9 cellular contexts compared by ENCODE assay signal in the genomic region with DNA sequence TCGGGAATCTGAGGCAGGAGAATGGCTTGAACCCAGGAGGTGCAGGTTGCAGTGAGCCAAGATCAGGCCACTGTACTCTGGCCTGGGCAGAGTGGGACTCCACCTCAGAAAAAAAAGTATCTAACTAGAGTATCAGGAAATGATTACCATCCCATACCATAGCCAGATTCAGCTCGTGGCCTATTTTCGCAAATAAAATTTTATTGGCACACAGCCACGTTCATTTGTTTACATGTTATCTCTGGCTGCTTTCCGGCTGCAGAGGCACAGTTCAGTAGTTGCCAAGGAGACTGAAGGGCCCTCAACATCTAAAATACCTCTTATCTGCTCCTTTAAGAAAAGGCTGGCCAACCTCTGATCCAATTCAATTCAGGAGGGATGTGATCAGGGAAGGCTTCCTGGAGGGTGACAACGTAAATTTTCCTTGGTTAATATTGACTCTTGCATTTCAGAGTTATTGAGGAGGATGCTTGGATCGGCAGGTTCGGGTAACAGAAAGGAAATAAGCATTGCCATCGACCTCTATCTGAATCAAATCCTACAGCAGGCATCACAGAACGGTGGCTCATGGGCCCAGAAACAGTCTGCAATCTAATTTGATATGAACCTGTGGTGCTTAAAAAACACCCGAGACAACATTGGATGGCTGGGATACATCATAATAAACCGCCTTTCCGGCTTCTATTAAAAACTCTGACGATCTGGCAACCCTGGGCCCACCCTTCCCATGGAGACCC.
DNase-seq lines count a peak whose midpoint lies in the region; ATAC-seq and TF ChIP-seq lines count a peak whose summit lies in the region.
"Had no signal": no experiment of that assay in that cellular context is flagged by ENCODE, and none has a peak within 500 bp of the region (broad histone marks: within the 10 kb centered on the region; RNA-seq: fewer than 3 reads in every experiment).

No MANE protein-coding gene starts in this region.

- H3K27ac ChIP-seq in breast epithelium (peak overlapping the region; percentile 9 to 61), mucosa of rectum (ENCODE audit: low read depth in 2 of 2, low read length in 2 of 2) (peak overlapping the region; percentile 75 to 79), mesendoderm (ENCODE audit: low read depth, low read length) (no peak overlapping the region)

- H3K4me2 ChIP-seq in mesendoderm (ENCODE audit: low read length): no peak overlapping the region

- no peak overlapping the region for H3K56ac ChIP-seq in mesendoderm (ENCODE audit: low read length)

- no peak overlapping the region for H2BK5ac ChIP-seq in mesendoderm (ENCODE audit: low read length)

- H3K9me3 ChIP-seq in breast epithelium: no peaks in the 10 kb centered on the region
- no peaks in the 10 kb centered on the region for H3K9me3 ChIP-seq in mucosa of rectum (ENCODE audit: control insufficient read depth in 2 of 2, low read length in 2 of 2)

- H3K79me1 ChIP-seq in mesendoderm (ENCODE audit: low read length): peaks cover 8% of the 10 kb centered on the region

- H3K23ac ChIP-seq in mesendoderm (ENCODE audit: low read length): no peak overlapping the region

- intact Hi-C loops in breast epithelium (cut with DNase I; ENCODE audit: low total_unique reads): no loop called here

- no peak for ATAC-seq in HG03097 (IDR thresholded peaks at IDR 0.05; ENCODE audit: low FRiP score, unreplicated experiment)
- ATAC-seq: Panc1 had no signal

- H3K4me1 ChIP-seq in breast epithelium: peaks cover 0 to 10% of the 10 kb centered on the region in 2 donors
- H3K4me1 ChIP-seq in mucosa of rectum (ENCODE audit: control insufficient read depth in 2 of 2, insufficient read depth in 2 of 2, low read length in 2 of 2): peaks cover 24 to 30% of the 10 kb centered on the region in 2 donors
- H3K4me1 ChIP-seq in mesendoderm (ENCODE audit: control insufficient read depth, low read depth, low read length): peaks cover 12% of the 10 kb centered on the region

- no peak overlapping the region for H2BK120ac ChIP-seq in mesendoderm (ENCODE audit: low read depth, low read length)

- no peak overlapping the region for H3K18ac ChIP-seq in mesendoderm (ENCODE audit: low read length)

- H3K9ac ChIP-seq in mucosa of rectum (ENCODE audit: low read depth in 1 of 2, low read length in 2 of 2) (no peak overlapping the region), mesendoderm (ENCODE audit: low read length) (no peak overlapping the region)

- no peaks in the 10 kb centered on the region for H3K36me3 ChIP-seq in breast epithelium
- no peaks in the 10 kb centered on the region for H3K36me3 ChIP-seq in mucosa of rectum (ENCODE audit: control insufficient read depth in 2 of 2, insufficient read depth in 2 of 2, low read length in 2 of 2)
- no peaks in the 10 kb centered on the region for H3K36me3 ChIP-seq in mesendoderm (ENCODE audit: control insufficient read depth, insufficient read depth, low read length)

- no peak overlapping the region for H2AK5ac ChIP-seq in mesendoderm (ENCODE audit: low read length)

- no peak for TF ChIP-seq CTCF in breast epithelium (IDR thresholded peaks at IDR 0.05)

- H4K5ac ChIP-seq in mesendoderm (ENCODE audit: low read length): no peak overlapping the region

- no peak overlapping the region for H3K4ac ChIP-seq in mesendoderm (ENCODE audit: low read depth, low read length)

- no peak for TF ChIP-seq POLR2A in breast epithelium (IDR thresholded peaks at IDR 0.05)

- no peak overlapping the region for H2BK15ac ChIP-seq in mesendoderm (replicated peaks; ENCODE audit: low read depth)

- no peaks in the 10 kb centered on the region for H3K79me2 ChIP-seq in mesendoderm (ENCODE audit: control insufficient read depth, insufficient read depth, low read length)

- no peak overlapping the region for H4K8ac ChIP-seq in mesendoderm (ENCODE audit: low read depth, low read length)

- H3K27me3 ChIP-seq in breast epithelium (no peaks in the 10 kb centered on the region), mucosa of rectum (ENCODE audit: control insufficient read depth in 2 of 2, insufficient read depth in 2 of 2, low read length in 2 of 2) (no peaks in the 10 kb centered on the region), mesendoderm (ENCODE audit: insufficient read depth, low read length, poor library complexity) (no peaks in the 10 kb centered on the region)

- DNase-seq in DMS 273 treated with DMSO at 0.1 percent for 48 hours (lab: John Stamatoyannopoulos, UW) (peak; percentile 14), NCI-H2029 treated with DMSO at 0.1 percent for 48 hours (lab: John Stamatoyannopoulos, UW) (peak; percentile 95), breast epithelium (ENCODE audit: low spot score in 2 of 2) (no peak), mesendoderm (no peak), cerebellum (ENCODE audit: low spot score) (no peak), medulla oblongata (ENCODE audit: extremely low spot score) (no peak)

- no peak overlapping the region for H3K4me3 ChIP-seq in breast epithelium
- peak overlapping the region in 1 of 2 donors; percentile 33 for H3K4me3 ChIP-seq in mucosa of rectum (ENCODE audit: low read length in 2 of 2)
- no peak overlapping the region for H3K4me3 ChIP-seq in mesendoderm (ENCODE audit: low read length)

- no CpG with 5 or more reads among the region's 14 CpGs for WGBS in mesendoderm (ENCODE audit: extremely low coverage, insufficient coverage, low lambda C conversion rate)

Comparison
In these comparisons a context has a peak if more than half of its experiments do, and no peak if none do; other contexts are left out.
1. DNase-seq: peak in DMS 273 treated with DMSO at 0.1 percent for 48 hours (single experiment) and NCI-H2029 treated with DMSO at 0.1 percent for 48 hours (single experiment); none in breast epithelium (0 of 2), mesendoderm (single experiment), cerebellum (single experiment) and medulla oblongata (single experiment).